Comparison of ENCODE assay signal across 7 cellular contexts in genomic region chr4:112075129-112075753, GRCh38.
DNase-seq lines count a peak whose midpoint lies in the region; ATAC-seq and TF ChIP-seq lines count a peak whose summit lies in the region.

No MANE protein-coding gene starts in this region.

- in situ Hi-C loops in astrocyte of the spinal cord (cut with HindIII; ENCODE audit: low sequenced_read_pairs) = no loop called here

- H3K9ac ChIP-seq in NT2/D1 (ENCODE audit: insufficient read length, low read depth) = no peak overlapping the region

- no peaks in the 10 kb centered on the region for H3K27me3 ChIP-seq in NT2/D1 (ENCODE audit: insufficient read depth, insufficient read length)
- H3K27me3 ChIP-seq in upper lobe of left lung = no peaks in the 10 kb centered on the region

- TF ChIP-seq POLR2A in upper lobe of left lung (IDR thresholded peaks at IDR 0.05) = no peak

- no peaks in the 10 kb centered on the region for H3K4me1 ChIP-seq in NT2/D1 (ENCODE audit: insufficient read depth, insufficient read length)
- no peaks in the 10 kb centered on the region for H3K4me1 ChIP-seq in upper lobe of left lung

- ATAC-seq in HG03342 (IDR thresholded peaks at IDR 0.05; ENCODE audit: unreplicated experiment) (peak; percentile 78), upper lobe of left lung (ENCODE audit: low FRiP score in 2 of 2) (peak in 1 of 2 donors; percentile 69)

- H3K9me3 ChIP-seq in NT2/D1 (ENCODE audit: insufficient read depth, low read length) = peaks cover 15% of the 10 kb centered on the region; the same call in 1 of the 2 replicates
- H3K9me3 ChIP-seq in upper lobe of left lung = no peaks in the 10 kb centered on the region

- H3K4me3 ChIP-seq in NT2/D1 (ENCODE audit: insufficient read length, low read depth) (no peak overlapping the region), astrocyte of the spinal cord (ENCODE audit: low read depth, low read length) (no peak overlapping the region), upper lobe of left lung (no peak overlapping the region)

- WGBS in upper lobe of left lung, 2 donors = 52 to 56% methylated on average over 4 of the region's 4 CpGs

- H3K36me3 ChIP-seq in NT2/D1 (ENCODE audit: insufficient read depth, insufficient read length, low read length) (no peaks in the 10 kb centered on the region), upper lobe of left lung (no peaks in the 10 kb centered on the region)

- DNase-seq in Daoy (ENCODE audit: low read depth) (peak; percentile 38), GM19238 (ENCODE audit: insufficient read length, low spot score) (peak; percentile 16), NT2/D1 (ENCODE audit: low read depth, low spot score) (peak; percentile 35), astrocyte of the spinal cord (ENCODE audit: low read depth, low spot score) (peak; percentile 68), kidney tubule cell (ENCODE audit: low spot score) (peak; percentile 78), upper lobe of left lung (no peak)

- TF ChIP-seq CTCF in astrocyte of the spinal cord (IDR thresholded peaks at IDR 0.05; ENCODE audit: low read depth, low read length) = peak; percentile 85
- TF ChIP-seq CTCF in upper lobe of left lung (IDR thresholded peaks at IDR 0.05) = peak; percentile 55 to 75 (median 61)

- TF ChIP-seq EP300 in upper lobe of left lung (IDR thresholded peaks at IDR 0.05) = no peak

- H3K27ac ChIP-seq in upper lobe of left lung = no peak overlapping the region

Comparison
In these comparisons a context has a peak if more than half of its experiments do, and no peak if none do; other contexts are left out.
1. DNase-seq: peak in Daoy (single experiment), GM19238 (single experiment), NT2/D1 (single experiment), astrocyte of the spinal cord (single experiment) and kidney tubule cell (single experiment); none in upper lobe of left lung (0 of 2).